ENCODE assay signal across 1 cellular context in genomic region chr7:73404860-73405259, GRCh38. TPM values are rescaled to one million over a fixed set of nuclear protein-coding genes. Genes with fewer than 3 reads are reported as not detected.
"Had no signal": no experiment of that assay in that cellular context is flagged by ENCODE, and none has a peak within 500 bp of the region (broad histone marks: within the 10 kb centered on the region; RNA-seq: fewer than 3 reads in every experiment).

No MANE protein-coding gene starts in this region.

RNA-seq across cellular contexts. Expression of gene FZD9, which starts 28.7 kb away (rescaled TPM):
- total RNA-seq: activated T-helper 17 cell treated with anti-CD3 and anti-CD28 coated beads, Interleukin-2, amount 50 U/mL, for 72 hours had no signal
